Comparison of ENCODE assay signal across 8 cellular contexts in genomic region chr9:83817356-83818278, GRCh38. TPM values are rescaled to one million over a fixed set of nuclear protein-coding genes. Genes with fewer than 3 reads are reported as not detected.
DNase-seq lines count a peak whose midpoint lies in the region; ATAC-seq and TF ChIP-seq lines count a peak whose summit lies in the region.
"Not testable (repeated sequence)": the region's sequence is repeated elsewhere in the genome, so short reads cannot be mapped to it uniquely, and the experiment has no call there.

TSS of gene GKAP1 (minus strand) at chr9:83817769. CDS start at chr9:83806517, 11,252 bp downstream.

- ATAC-seq in GM21529 (IDR thresholded peaks at IDR 0.05; ENCODE audit: unreplicated experiment) (peak; percentile 76), IMR-90 (ENCODE audit: low read depth) (peak; percentile 93), naive B cell (ENCODE audit: low read depth in 2 of 2) (peak; percentile 83)

- H3K4ac ChIP-seq in IMR-90 (ENCODE audit: low read depth, low read length), result not testable (repeated sequence)

- not testable (repeated sequence) for TF ChIP-seq RAD21 in IMR-90 (IDR thresholded peaks at IDR 0.05; ENCODE audit: low read length)

- not testable (repeated sequence) for H3K18ac ChIP-seq in IMR-90 (ENCODE audit: low read depth, low read length)

- BruUV-seq in IMR-90 (replicated peaks; lab: Mats Ljungman, UMichigan), result not testable (repeated sequence)

- H3K23ac ChIP-seq in IMR-90 (ENCODE audit: low read depth, low read length), result not testable (repeated sequence)

- H4K8ac ChIP-seq in IMR-90 (ENCODE audit: low read depth in 2 of 2, low read length in 2 of 2), result peak within 1 kb of the TSS in 1 of 2 experiments; percentile 60; a peak in 1 of 4 replicates

- intact Hi-C loops in IMR-90 (cut with micrococcal nuclease), result loop anchor here (5.0 kb wide), 2 partner anchors 110 to 150 kb away; partner anchors contain the start of gene UBQLN1
- intact Hi-C loops in activated T-helper 1 cell treated with anti-CD3 and anti-CD28 coated beads, Interleukin-12 subunit alpha, Interleukin-12 subunit beta, Interleukin-2, Interleukin-4 antibody, amounts not matched to agents 30 ng/mL and 10 ng/mL and 1 ng/mL, durations not matched to agents 14 hours and 24 hours and 36 hours (cut with micrococcal nuclease), result loop anchor here (2.0 to 10.0 kb wide), 4 partner anchors 109 to 477 kb away; partner anchors contain the start of genes HNRNPK, IDNK and RMI1

- H3K4me2 ChIP-seq in IMR-90 (ENCODE audit: low read depth, low read length), result peak within 1 kb of the TSS; percentile 96
- H3K4me2 ChIP-seq in fibroblast of lung (ENCODE audit: extremely low read depth, insufficient read depth, low read length), result peak within 1 kb of the TSS; percentile 75

- not testable (repeated sequence) for H2AK5ac ChIP-seq in IMR-90 (ENCODE audit: low read depth, low read length)

- H3K4me3 ChIP-seq in IMR-90 (ENCODE audit: insufficient read depth, low read depth, low read length) (peak within 1 kb of the TSS; percentile 73), fibroblast of lung (replicated peaks in 1 of 4; ENCODE audit: control extremely low read depth in 1 of 4, insufficient read depth in 1 of 4, low read depth in 3 of 4, low read length in 4 of 4) (peak within 1 kb of the TSS; percentile 48 to 63 (median 58))

- H3K79me2 ChIP-seq in fibroblast of lung (ENCODE audit: control insufficient read depth, insufficient read depth, low read length), result not testable (repeated sequence)

- H3K4me3 Mint-ChIP-seq in activated T-helper 1 cell treated with anti-CD3 and anti-CD28 coated beads, Interleukin-12 subunit alpha, Interleukin-12 subunit beta, Interleukin-2, Interleukin-4 antibody, amounts not matched to agents 30 ng/mL and 10 ng/mL and 1 ng/mL, durations not matched to agents 14 hours and 24 hours and 36 hours, result peak within 1 kb of the TSS; percentile 89
- H3K4me3 Mint-ChIP-seq in naive B cell, result peak within 1 kb of the TSS; percentile 85 to 93 (median 88)

- not testable (repeated sequence) for H3K27me3 Mint-ChIP-seq in activated T-helper 1 cell treated with anti-CD3 and anti-CD28 coated beads, Interleukin-12 subunit alpha, Interleukin-12 subunit beta, Interleukin-2, Interleukin-4 antibody, amounts not matched to agents 30 ng/mL and 10 ng/mL and 1 ng/mL, durations not matched to agents 14 hours and 24 hours and 36 hours (ENCODE audit: insufficient read depth); naive B cell

- POLR2A ChIA-PET in IMR-90 (lab: Charles Lee; ENCODE audit: unreplicated experiment), result not testable (repeated sequence)

- not testable (repeated sequence) for H2BK15ac ChIP-seq in IMR-90 (ENCODE audit: low read depth, low read length)

- not testable (repeated sequence) for H4K20me1 ChIP-seq in IMR-90 (ENCODE audit: insufficient read depth, low read length); fibroblast of lung (ENCODE audit: control insufficient read depth, extremely low read depth, insufficient read depth, low read length)

- H3K27me3 ChIP-seq in IMR-90 (ENCODE audit: control insufficient read depth, insufficient read depth, low read length); fibroblast of lung (ENCODE audit: control insufficient read depth, insufficient read depth, low read length): not testable (repeated sequence)

- H3K79me1 ChIP-seq in IMR-90 (ENCODE audit: low read depth in 1 of 2, low read length in 2 of 2), result not testable (repeated sequence)

- TF ChIP-seq POLR2A in IMR-90 (IDR thresholded peaks at IDR 0.05; ENCODE audit: low read depth, low read length), result not testable (repeated sequence)

- H3K9me3 ChIP-seq in IMR-90 (ENCODE audit: control insufficient read depth, insufficient read depth, low read length); fibroblast of lung (ENCODE audit: control insufficient read depth, insufficient read depth, low read depth, low read length): not testable (repeated sequence)

- 2% methylated on average over 10 of the region's 103 CpGs; no CpG with 5 or more reads in 1 of the 2 experiments for WGBS in IMR-90 (ENCODE audit: extremely low coverage in 2 of 2, insufficient read length in 1 of 2), 2 experiments

- TF ChIP-seq CTCF in IMR-90 (conservative IDR thresholded peaks at IDR 0.05; ENCODE audit: low read depth, low read length), result peak; percentile 16; the same call in 1 of the 2 replicates
- not testable (repeated sequence) for TF ChIP-seq CTCF in fibroblast of lung (conservative IDR thresholded peaks at IDR 0.05 in 1 of 2, IDR thresholded peaks at IDR 0.05 in 1 of 2; ENCODE audit: low read depth in 1 of 2, low read length in 2 of 2)

- H3K4me1 ChIP-seq in IMR-90 (ENCODE audit: control insufficient read depth, insufficient read depth, low read length); fibroblast of lung (ENCODE audit: control insufficient read depth, extremely low read depth, insufficient read depth, low read length): not testable (repeated sequence)

- peak within 1 kb of the TSS; percentile 85 for H2AFZ ChIP-seq in IMR-90 (replicated peaks; ENCODE audit: low read length, poor library complexity)
- peak within 1 kb of the TSS; percentile 23 for H2AFZ ChIP-seq in fibroblast of lung (ENCODE audit: low read length)

- not testable (repeated sequence) for H3K9me3 Mint-ChIP-seq in activated T-helper 1 cell treated with anti-CD3 and anti-CD28 coated beads, Interleukin-12 subunit alpha, Interleukin-12 subunit beta, Interleukin-2, Interleukin-4 antibody, amounts not matched to agents 30 ng/mL and 10 ng/mL and 1 ng/mL, durations not matched to agents 14 hours and 24 hours and 36 hours; naive B cell

- H3K27ac Mint-ChIP-seq in activated T-helper 1 cell treated with anti-CD3 and anti-CD28 coated beads, Interleukin-12 subunit alpha, Interleukin-12 subunit beta, Interleukin-2, Interleukin-4 antibody, amounts not matched to agents 30 ng/mL and 10 ng/mL and 1 ng/mL, durations not matched to agents 14 hours and 24 hours and 36 hours, result peak within 1 kb of the TSS; percentile 85
- peak within 1 kb of the TSS; percentile 28 to 92 (median 88) for H3K27ac Mint-ChIP-seq in naive B cell

- H4K5ac ChIP-seq in IMR-90 (ENCODE audit: low read depth, low read length), result not testable (repeated sequence)

- not testable (repeated sequence) for H3K27ac ChIP-seq in IMR-90 (ENCODE audit: insufficient read depth, low read length); fibroblast of lung (ENCODE audit: insufficient read depth, low read length)

- H3K9ac ChIP-seq in IMR-90 (ENCODE audit: low read depth, low read length), result not testable (repeated sequence)
- H3K9ac ChIP-seq in fibroblast of lung (ENCODE audit: insufficient read depth, low read length), result peak within 1 kb of the TSS; percentile 50

- H3K36me3 Mint-ChIP-seq in activated T-helper 1 cell treated with anti-CD3 and anti-CD28 coated beads, Interleukin-12 subunit alpha, Interleukin-12 subunit beta, Interleukin-2, Interleukin-4 antibody, amounts not matched to agents 30 ng/mL and 10 ng/mL and 1 ng/mL, durations not matched to agents 14 hours and 24 hours and 36 hours (ENCODE audit: low read depth); naive B cell: not testable (repeated sequence)

- H2BK120ac ChIP-seq in IMR-90 (ENCODE audit: low read depth, low read length), result not testable (repeated sequence)

- CTCF ChIA-PET in IMR-90 (lab: Yijun Ruan, JAX), result not testable (repeated sequence)

- H3K36me3 ChIP-seq in IMR-90 (ENCODE audit: control insufficient read depth, insufficient read depth, low read length); fibroblast of lung (ENCODE audit: control insufficient read depth, insufficient read depth, low read length): not testable (repeated sequence)

- not testable (repeated sequence) for H4K91ac ChIP-seq in IMR-90 (ENCODE audit: insufficient read depth, low read depth, low read length)

- dilution Hi-C loops in IMR-90 (cut with HindIII; ENCODE audit: low sequenced_read_pairs, unreplicated experiment), result not testable (repeated sequence)

- H2BK20ac ChIP-seq in IMR-90 (ENCODE audit: low read depth, low read length), result not testable (repeated sequence)

- H3K9me1 ChIP-seq in IMR-90 (ENCODE audit: insufficient read depth, low read length), result not testable (repeated sequence)

- not testable (repeated sequence) for H2BK5ac ChIP-seq in IMR-90 (ENCODE audit: low read depth, low read length, poor library complexity, severe bottlenecking)

- H3K56ac ChIP-seq in IMR-90 (ENCODE audit: extremely low read depth, insufficient read depth, low read length), result not testable (repeated sequence)

- in situ Hi-C loops in IMR-90 (cut with MboI; ENCODE audit: low sequenced_read_pairs), result not testable (repeated sequence)

- DNase-seq in DMS53 (lab: John Stamatoyannopoulos, UW), result peak; percentile 85
- DNase-seq in IMR-90, result peak; percentile 62
- DNase-seq in RKO (ENCODE audit: low spot score), result peak; percentile 69
- peak; percentile 75 for DNase-seq in activated T-helper 1 cell treated with anti-CD3 and anti-CD28 coated beads, Interleukin-12 subunit alpha, Interleukin-12 subunit beta, Interleukin-2, Interleukin-4 antibody, amounts not matched to agents 30 ng/mL and 10 ng/mL and 1 ng/mL, durations not matched to agents 14 hours and 24 hours and 36 hours (ENCODE audit: low spot score)
- peak; percentile 58 to 68 for DNase-seq in fibroblast of lung (ENCODE audit: low read depth in 2 of 2)
- peak; percentile 85 for DNase-seq in naive B cell
- DNase-seq in stimulated activated CD8-positive, alpha-beta memory T cell treated with anti-CD3 and anti-CD28 coated beads, Interleukin-7, amount 100 ng/mL, for 24 hours (ENCODE audit: low read depth), result peak; percentile 39

- H3K14ac ChIP-seq in IMR-90 (replicated peaks; ENCODE audit: low read depth, low read length), result not testable (repeated sequence)

- not testable (repeated sequence) for H3K4me1 Mint-ChIP-seq in activated T-helper 1 cell treated with anti-CD3 and anti-CD28 coated beads, Interleukin-12 subunit alpha, Interleukin-12 subunit beta, Interleukin-2, Interleukin-4 antibody, amounts not matched to agents 30 ng/mL and 10 ng/mL and 1 ng/mL, durations not matched to agents 14 hours and 24 hours and 36 hours (ENCODE audit: low read depth)
- H3K4me1 Mint-ChIP-seq in naive B cell, result peaks cover 6 to 12% (median 8%) of the 10 kb centered on the region in 3 donors

- not testable (repeated sequence) for H2AK9ac ChIP-seq in IMR-90 (replicated peaks; ENCODE audit: low read depth, low read length, poor library complexity)

RNA-seq across cellular contexts. Expression of gene GKAP1, which starts in this region (rescaled TPM):
- total RNA-seq in IMR-90 (2012; rRNA removed), result 0.18 and 1.7 TPM in 2 replicates
- 0.87 and 1.4 TPM in 2 replicates for polyA plus RNA-seq in IMR-90 (2012; rRNA removed)
- polyA plus RNA-seq in IMR-90 (2012; cell fraction: cytosol; rRNA removed), result 0.27 and 0.42 TPM in 2 replicates
- polyA plus RNA-seq in IMR-90 (2012; cell fraction: nucleus; rRNA removed; ENCODE audit: low replicate concordance), result 0.32 and 1.1 TPM in 2 replicates
- 1.5 TPM in 2 replicates for total RNA-seq in activated T-helper 1 cell treated with anti-CD3 and anti-CD28 coated beads, Interleukin-12 subunit alpha, Interleukin-12 subunit beta, Interleukin-2, Interleukin-4 antibody, amounts not matched to agents 30 ng/mL and 10 ng/mL and 1 ng/mL, durations not matched to agents 14 hours and 24 hours and 36 hours
- total RNA-seq in fibroblast of lung, result 2.6 TPM in 2 replicates
- 0.95 and 1.0 TPM in 2 replicates for polyA plus RNA-seq in fibroblast of lung
- 0.73 and 0.75 TPM in 2 replicates for polyA plus RNA-seq in fibroblast of lung (2012)
- polyA minus RNA-seq in fibroblast of lung (ENCODE audit: low replicate concordance), result not detected in 2 replicates
- 1 to 10 TPM; 2.4 to 6.9 (median 4.4) TPM for polyA plus RNA-seq in naive B cell (ENCODE audit: low read depth in 6 of 6)
